ENCODE assay signal across 11 cellular contexts in genomic region chr4:1318488-1319213, GRCh38. TPM values are rescaled to one million over a fixed set of nuclear protein-coding genes. Genes with fewer than 3 reads are reported as not detected.
DNase-seq lines count a peak whose midpoint lies in the region; ATAC-seq and TF ChIP-seq lines count a peak whose summit lies in the region.
"Had no signal": no experiment of that assay in that cellular context is flagged by ENCODE, and none has a peak within 500 bp of the region (broad histone marks: within the 10 kb centered on the region; RNA-seq: fewer than 3 reads in every experiment).

No MANE protein-coding gene starts in this region.

- H3K9me3 Mint-ChIP-seq in natural killer cell = no peaks in the 10 kb centered on the region
- H3K9me3 Mint-ChIP-seq in natural killer cell treated with Interleukin-12 subunit alpha and Interleukin-12 subunit beta and Interleukin-15 and Interleukin-18, amount 100 ng/mL, for 72 hours = no peaks in the 10 kb centered on the region
- H3K9me3 Mint-ChIP-seq in type B pancreatic cell = no peaks in the 10 kb centered on the region
- H3K9me3 Mint-ChIP-seq: naive B cell had no signal

- H3K27me3 Mint-ChIP-seq in natural killer cell (ENCODE audit: low read depth in 2 of 2) (no peaks in the 10 kb centered on the region), type B pancreatic cell (no peaks in the 10 kb centered on the region)
- no peaks in the 10 kb centered on the region for H3K27me3 Mint-ChIP-seq in natural killer cell treated with Interleukin-12 subunit alpha and Interleukin-12 subunit beta and Interleukin-15 and Interleukin-18, amount 100 ng/mL, for 72 hours
- H3K27me3 Mint-ChIP-seq: naive B cell had no signal

- H3K27me3 ChIP-seq in left ventricle myocardium inferior (ENCODE audit: low read depth) = no peaks in the 10 kb centered on the region

- intact Hi-C loops in natural killer cell (cut with micrococcal nuclease) (no loop called here), left ventricle myocardium inferior (cut with micrococcal nuclease) (no loop called here)

- no peaks in the 10 kb centered on the region for H3K9me3 ChIP-seq in left ventricle myocardium inferior (replicated peaks)

- H3K27ac Mint-ChIP-seq in natural killer cell (no peak overlapping the region), type B pancreatic cell (peak overlapping the region; percentile 46)
- H3K27ac Mint-ChIP-seq in natural killer cell treated with Interleukin-12 subunit alpha and Interleukin-12 subunit beta and Interleukin-15 and Interleukin-18, amount 100 ng/mL, for 72 hours = no peak overlapping the region

- H3K36me3 Mint-ChIP-seq in natural killer cell (no peaks in the 10 kb centered on the region), type B pancreatic cell (peaks cover 34% of the 10 kb centered on the region)
- peaks cover 6% of the 10 kb centered on the region for H3K36me3 Mint-ChIP-seq in natural killer cell treated with Interleukin-12 subunit alpha and Interleukin-12 subunit beta and Interleukin-15 and Interleukin-18, amount 100 ng/mL, for 72 hours

- DNase-seq in natural killer cell (no peak), left ventricle myocardium inferior (peak; percentile 10), type B pancreatic cell (ENCODE audit: extremely low spot score, unreplicated experiment) (no peak), nucleus accumbens (lab: John Stamatoyannopoulos, UW) (no peak), SK-N-DZ (ENCODE audit: low spot score) (no peak)
- no peak for DNase-seq in natural killer cell treated with Interleukin-12 subunit alpha and Interleukin-12 subunit beta and Interleukin-15 and Interleukin-18, amount 100 ng/mL, for 72 hours (ENCODE audit: low spot score)
- peak; percentile 16 to 23 for DNase-seq in activated CD4-positive, alpha-beta T cell treated with anti-CD3 and anti-CD28 coated beads, Interleukin-2, amount 50 U/mL, for 4 hours
- DNase-seq: activated effector memory CD4-positive, alpha-beta T cell treated with Interleukin-2 at 50 U/mL for 16 hours; naive B cell; NCI-H1048 had no signal

- TF ChIP-seq CTCF in natural killer cell (IDR thresholded peaks at IDR 0.05) (peak; percentile 19), left ventricle myocardium inferior (IDR thresholded peaks at IDR 0.05; ENCODE audit: borderline replicate concordance) (peak; percentile 33), type B pancreatic cell (conservative IDR thresholded peaks at IDR 0.05) (peak; percentile 49)

- H3K36me3 ChIP-seq in left ventricle myocardium inferior = peaks cover 77% of the 10 kb centered on the region

- ATAC-seq in natural killer cell (no peak), HG02870 (IDR thresholded peaks at IDR 0.05; ENCODE audit: unreplicated experiment) (no peak)
- ATAC-seq in natural killer cell treated with Interleukin-12 subunit alpha and Interleukin-12 subunit beta and Interleukin-15 and Interleukin-18, amount 100 ng/mL, for 72 hours = no peak

- H3K4me3 Mint-ChIP-seq in natural killer cell (no peak overlapping the region), type B pancreatic cell (no peak overlapping the region)
- H3K4me3 Mint-ChIP-seq in natural killer cell treated with Interleukin-12 subunit alpha and Interleukin-12 subunit beta and Interleukin-15 and Interleukin-18, amount 100 ng/mL, for 72 hours = no peak overlapping the region

- H3K4me3 ChIP-seq in left ventricle myocardium inferior = no peak overlapping the region

- no peak overlapping the region for H3K27ac ChIP-seq in left ventricle myocardium inferior (replicated peaks)

- peaks cover 14% of the 10 kb centered on the region for H3K4me1 ChIP-seq in left ventricle myocardium inferior

- H3K4me1 Mint-ChIP-seq in natural killer cell (peaks cover 4% of the 10 kb centered on the region in 2 donors), type B pancreatic cell (ENCODE audit: unreplicated experiment) (no peaks in the 10 kb centered on the region)
- peaks cover 0 to 13% of the 10 kb centered on the region in 2 donors for H3K4me1 Mint-ChIP-seq in natural killer cell treated with Interleukin-12 subunit alpha and Interleukin-12 subunit beta and Interleukin-15 and Interleukin-18, amount 100 ng/mL, for 72 hours (ENCODE audit: low read depth in 2 of 2)

RNA-seq across cellular contexts. Expression of gene UVSSA, which starts 28.4 kb away (rescaled TPM):
- total RNA-seq in natural killer cell (10 to 100 TPM; 48.0 to 59.4 (median 56.4) TPM), left ventricle myocardium inferior (5.9 TPM), type B pancreatic cell (ENCODE audit: low replicate concordance) (30.5 and 32.4 TPM in 2 replicates)
- 10 to 100 TPM; 19.6 to 25.1 TPM for total RNA-seq in natural killer cell treated with Interleukin-12 subunit alpha and Interleukin-12 subunit beta and Interleukin-15 and Interleukin-18, amount 100 ng/mL, for 72 hours
- 2.6 and 3.3 TPM in 2 replicates for polyA plus RNA-seq in SK-N-DZ (2014; cell fraction: cytosol; rRNA removed)
- 30.7 and 37.5 TPM in 2 replicates for polyA plus RNA-seq in SK-N-DZ (2014; cell fraction: nucleus; rRNA removed)

RNA-seq across cellular contexts. Expression of gene MAEA, which starts 29.0 kb away (rescaled TPM):
- total RNA-seq in natural killer cell (10 to 100 TPM; 63.5 to 89.2 (median 64.0) TPM), left ventricle myocardium inferior (49.5 TPM), type B pancreatic cell (ENCODE audit: low replicate concordance) (81.5 and 98.7 TPM in 2 replicates)
- 10 to 100 TPM; 60.1 to 93.7 TPM for total RNA-seq in natural killer cell treated with Interleukin-12 subunit alpha and Interleukin-12 subunit beta and Interleukin-15 and Interleukin-18, amount 100 ng/mL, for 72 hours
- polyA plus RNA-seq in SK-N-DZ (2014; cell fraction: cytosol; rRNA removed) = 91.7 and 92.2 TPM in 2 replicates
- polyA plus RNA-seq in SK-N-DZ (2014; cell fraction: nucleus; rRNA removed) = 101 and 110 TPM in 2 replicates

Comparison
In these comparisons a context has a peak if more than half of its experiments do, and no peak if none do; other contexts are left out.
1. DNase-seq: peak in activated CD4-positive, alpha-beta T cell treated with anti-CD3 and anti-CD28 coated beads, Interleukin-2, amount 50 U/mL, for 4 hours (2 of 2) and left ventricle myocardium inferior (single experiment); none in natural killer cell (single experiment), natural killer cell treated with Interleukin-12 subunit alpha and Interleukin-12 subunit beta and Interleukin-15 and Interleukin-18, amount 100 ng/mL, for 72 hours (single experiment), type B pancreatic cell (single experiment), nucleus accumbens (0 of 56) and SK-N-DZ (single experiment).
2. Peak in every context shown above with its lines, with median percentiles within 50 percentile points of each other: CTCF ChIP-seq.